2 cellular contexts compared by ENCODE assay signal in the genomic region with DNA sequence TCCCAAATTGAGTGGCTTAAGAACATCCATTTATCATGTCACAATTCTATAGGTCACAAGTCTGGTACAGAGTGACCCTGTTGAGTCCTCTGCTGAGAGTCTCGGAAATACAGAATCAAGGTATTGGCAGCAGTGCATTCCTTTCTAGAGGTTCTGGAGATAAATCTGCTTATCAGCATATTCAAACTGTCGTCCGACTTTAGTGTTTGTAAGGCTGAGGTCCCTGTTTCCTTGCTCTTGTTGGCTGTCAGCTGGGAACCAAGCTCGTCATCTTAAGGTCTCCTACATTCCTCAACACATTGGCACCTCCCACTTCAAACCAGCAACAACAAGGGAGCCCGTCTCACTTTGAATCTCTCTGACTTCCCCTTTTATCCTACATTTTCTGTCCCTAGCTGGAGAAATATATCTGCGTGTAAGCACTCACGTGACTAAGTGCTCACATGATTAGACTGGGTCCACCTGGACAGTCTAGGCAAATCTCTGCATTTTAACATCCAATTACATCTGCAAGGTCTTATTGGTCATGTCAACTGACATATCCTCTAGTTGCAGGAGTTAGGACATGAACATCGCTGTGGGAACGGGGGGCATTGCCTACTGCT.
TF ChIP-seq lines count a peak whose summit lies in the region.

No MANE protein-coding gene starts in this region.

TF ChIP-seq in GM23338, 12 proteins besides CTCF, POLR2A, EP300 and RAD21:
- TF ChIP-seq POLR2AphosphoS5 (IDR thresholded peaks at IDR 0.05; ENCODE audit: low read depth) (no peak), EZH2phosphoT487 (IDR thresholded peaks at IDR 0.05; ENCODE audit: unreplicated experiment) (no peak), ZNF114 (CRISPR knock-in tag; IDR thresholded peaks at IDR 0.05) (no peak)
TF ChIP-seq in GM23338: peak in this region for 0.

TF ChIP-seq in H1, 55 proteins besides CTCF, POLR2A, EP300 and RAD21:
- no peak for TF ChIP-seq MAFK (IDR thresholded peaks at IDR 0.05; ENCODE audit: low read depth, low read length)
- no peak for TF ChIP-seq PHF8 (conservative IDR thresholded peaks at IDR 0.05; ENCODE audit: low read depth, low read length)
